In the genomic region with DNA sequence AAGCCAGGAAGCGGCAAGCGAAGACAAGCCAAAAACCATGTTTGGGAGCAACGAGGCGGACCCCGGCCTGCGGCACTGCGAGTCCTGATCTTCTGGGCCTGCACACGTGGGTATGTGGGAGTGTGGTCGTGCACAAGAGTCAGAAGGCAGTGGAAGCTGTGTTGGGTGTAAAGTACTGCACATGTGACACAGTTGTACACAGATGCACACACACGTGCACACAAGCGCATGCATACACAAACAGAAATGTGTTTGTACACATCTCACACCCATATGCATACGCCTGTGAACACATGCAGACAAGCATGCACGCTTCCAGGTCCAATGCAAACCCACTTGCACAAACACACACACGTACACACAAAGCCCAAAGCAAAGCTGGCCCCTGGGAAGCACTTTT, we compare ENCODE assay signal across 14 cellular contexts. TPM values are rescaled to one million over a fixed set of nuclear protein-coding genes. Genes with fewer than 3 reads are reported as not detected.
DNase-seq lines count a peak whose midpoint lies in the region; ATAC-seq and TF ChIP-seq lines count a peak whose summit lies in the region.
"Had no signal": no experiment of that assay in that cellular context is flagged by ENCODE, and none has a peak within 500 bp of the region (broad histone marks: within the 10 kb centered on the region; RNA-seq: fewer than 3 reads in every experiment).

No MANE protein-coding gene starts in this region.

- H3K36me3 ChIP-seq in BLaER1 (no peaks in the 10 kb centered on the region), RWPE2 (ENCODE audit: low read depth) (no peaks in the 10 kb centered on the region), neuronal stem cell (replicated peaks in 1 of 2; ENCODE audit: control insufficient read depth in 2 of 2, insufficient read depth in 2 of 2, low read length in 2 of 2) (no peaks in the 10 kb centered on the region)
- no peaks in the 10 kb centered on the region for H3K36me3 ChIP-seq in BLaER1 treated with 17β-estradiol and CSF1 and Interleukin-3, amounts not matched to agents 10 nM and 100 nM
- H3K36me3 ChIP-seq: BE2C had no signal

- H3K9ac ChIP-seq in BLaER1, result no peak overlapping the region
- no peak overlapping the region for H3K9ac ChIP-seq in BLaER1 treated with 17β-estradiol and CSF1 and Interleukin-3, amounts not matched to agents 10 nM and 100 nM
- no peak overlapping the region for H3K9ac ChIP-seq in neuronal stem cell (ENCODE audit: low read depth, low read length, poor library complexity)
- H3K9ac ChIP-seq: GM23248 had no signal

- no peak overlapping the region for H2BK120ac ChIP-seq in neuronal stem cell (ENCODE audit: low read depth, low read length)

- H3K27me3 ChIP-seq in BLaER1 (peaks cover 50% of the 10 kb centered on the region), RWPE2 (ENCODE audit: insufficient read depth, poor library complexity, severe bottlenecking) (peaks cover 5% of the 10 kb centered on the region), neuronal stem cell (ENCODE audit: control insufficient read depth in 3 of 3, insufficient read depth in 3 of 3, low read depth in 1 of 3, low read length in 3 of 3) (peaks cover 0 to 54% (median 4%) of the 10 kb centered on the region in 3 experiments)
- H3K27me3 ChIP-seq in BLaER1 treated with 17β-estradiol and CSF1 and Interleukin-3, amounts not matched to agents 10 nM and 100 nM, result peaks cover 35 to 55% (median 52%) of the 10 kb centered on the region in 11 experiments

- DNase-seq in RWPE2 (ENCODE audit: low spot score) (no peak), neuronal stem cell (ENCODE audit: low spot score) (no peak), GM10266 (ENCODE audit: extremely low spot score) (no peak)
- DNase-seq: BE2C; Caco-2; CD8-positive, alpha-beta memory T cell; DND-41; GDM1; H7 had no signal

- no CpG with 5 or more reads among the region's 14 CpGs for WGBS in neuronal stem cell (ENCODE audit: extremely low coverage in 2 of 2, insufficient read length in 2 of 2, insufficient replicate concordance in 1 of 2), 2 donors

- H4K8ac ChIP-seq in neuronal stem cell (ENCODE audit: low read depth, low read length), result no peak overlapping the region

- H2BK5ac ChIP-seq in neuronal stem cell (ENCODE audit: low read length), result no peak overlapping the region

- no peaks in the 10 kb centered on the region for H3K9me3 ChIP-seq in BLaER1
- H3K9me3 ChIP-seq in BLaER1 treated with 17β-estradiol and CSF1 and Interleukin-3, amounts not matched to agents 10 nM and 100 nM (replicated peaks in 1 of 11), result no peaks in the 10 kb centered on the region
- no peaks in the 10 kb centered on the region for H3K9me3 ChIP-seq in RWPE2 (ENCODE audit: severe bottlenecking)
- H3K9me3 ChIP-seq in neuronal stem cell (replicated peaks in 1 of 2; ENCODE audit: control insufficient read depth in 2 of 2, insufficient read depth in 1 of 2, low read depth in 1 of 2, low read length in 2 of 2), result peaks cover 0 to 2% of the 10 kb centered on the region in 2 donors
- H3K9me3 ChIP-seq: A549, BE2C, Caco-2 had no signal

- H3K27ac ChIP-seq in BLaER1 (no peak overlapping the region), RWPE2 (ENCODE audit: poor library complexity, severe bottlenecking) (peak overlapping the region; percentile 22), neuronal stem cell (replicated peaks; ENCODE audit: low read length) (no peak overlapping the region)
- no peak overlapping the region for H3K27ac ChIP-seq in BLaER1 treated with 17β-estradiol and CSF1 and Interleukin-3, amounts not matched to agents 10 nM and 100 nM
- H3K27ac ChIP-seq: GM23248 had no signal

- H3K4me3 ChIP-seq in BLaER1, result no peak overlapping the region
- no peak overlapping the region for H3K4me3 ChIP-seq in BLaER1 treated with 17β-estradiol and CSF1 and Interleukin-3, amounts not matched to agents 10 nM and 100 nM
- H3K4me3 ChIP-seq in RWPE2 (ENCODE audit: severe bottlenecking), result no peak overlapping the region
- H3K4me3 ChIP-seq in neuronal stem cell (ENCODE audit: low read length in 2 of 2), result no peak overlapping the region
- H3K4me3 ChIP-seq: A549, GM23248 had no signal

- H3K79me1 ChIP-seq in neuronal stem cell (ENCODE audit: low read depth, low read length), result peaks cover 4% of the 10 kb centered on the region

- no peak overlapping the region for H3K4ac ChIP-seq in neuronal stem cell (ENCODE audit: low read length)

- H3K18ac ChIP-seq in neuronal stem cell (ENCODE audit: low read length), result peak overlapping the region; percentile 66

- H2AK5ac ChIP-seq in neuronal stem cell (ENCODE audit: low read depth, low read length), result no peak overlapping the region

- H3K14ac ChIP-seq in neuronal stem cell (ENCODE audit: low read length), result peak overlapping the region; percentile 63

- peaks cover 40% of the 10 kb centered on the region for H4K20me1 ChIP-seq in BLaER1
- peaks cover 0 to 53% (median 6%) of the 10 kb centered on the region in 11 experiments; a peak in 13 of 22 replicates for H4K20me1 ChIP-seq in BLaER1 treated with 17β-estradiol and CSF1 and Interleukin-3, amounts not matched to agents 10 nM and 100 nM

- H3K4me2 ChIP-seq in BLaER1 (peak overlapping the region; percentile 62; the same call in 1 of the 2 replicates), neuronal stem cell (ENCODE audit: insufficient read depth, low read length, poor library complexity, severe bottlenecking) (no peak overlapping the region)
- peak overlapping the region in 9 of 11 experiments; percentile 29 to 66 (median 51); a peak in 15 of 22 replicates for H3K4me2 ChIP-seq in BLaER1 treated with 17β-estradiol and CSF1 and Interleukin-3, amounts not matched to agents 10 nM and 100 nM

- TF ChIP-seq CTCF in RWPE2 (IDR thresholded peaks at IDR 0.05; ENCODE audit: poor library complexity, severe bottlenecking) (no peak), GM10266 (IDR thresholded peaks at IDR 0.05; ENCODE audit: control insufficient read depth, insufficient read depth, low read depth, missing control alignments) (no peak)

- H4K91ac ChIP-seq in neuronal stem cell (ENCODE audit: low read depth, low read length, poor library complexity), result no peak overlapping the region

- ATAC-seq in RWPE2 (ENCODE audit: low read depth), result no peak
- ATAC-seq in HG02840 (IDR thresholded peaks at IDR 0.05; ENCODE audit: low FRiP score, unreplicated experiment), result no peak

- H3K23ac ChIP-seq in neuronal stem cell (ENCODE audit: low read depth, low read length, poor library complexity), result no peak overlapping the region

- peaks cover 33% of the 10 kb centered on the region for H3K4me1 ChIP-seq in BLaER1
- H3K4me1 ChIP-seq in BLaER1 treated with 17β-estradiol and CSF1 and Interleukin-3, amounts not matched to agents 10 nM and 100 nM, result peaks cover 16 to 34% (median 25%) of the 10 kb centered on the region in 10 experiments
- H3K4me1 ChIP-seq in RWPE2 (ENCODE audit: insufficient read depth, poor library complexity, severe bottlenecking), result peaks cover 27% of the 10 kb centered on the region
- peaks cover 0 to 1% of the 10 kb centered on the region in 2 donors for H3K4me1 ChIP-seq in neuronal stem cell (ENCODE audit: control insufficient read depth in 2 of 2, insufficient read depth in 1 of 2, low read depth in 1 of 2, low read length in 2 of 2)
- H3K4me1 ChIP-seq: BE2C, Caco-2 had no signal

- no peak overlapping the region for H2BK12ac ChIP-seq in neuronal stem cell (ENCODE audit: low read length)

- H2AFZ ChIP-seq in neuronal stem cell (ENCODE audit: low read length), result no peak overlapping the region
- H2AFZ ChIP-seq: GM23248 had no signal

- no peak overlapping the region for H2BK15ac ChIP-seq in neuronal stem cell (ENCODE audit: low read length)

RNA-seq across cellular contexts. Expression of a gene that starts 52.6 kb away (rescaled TPM):
- polyA plus RNA-seq in neuronal stem cell (2013, experiment 1 of 2), result 3.5 TPM
- 3.9 TPM for polyA plus RNA-seq in neuronal stem cell (2013, experiment 2 of 2)
